11 cellular contexts compared by ENCODE assay signal in the genomic region with DNA sequence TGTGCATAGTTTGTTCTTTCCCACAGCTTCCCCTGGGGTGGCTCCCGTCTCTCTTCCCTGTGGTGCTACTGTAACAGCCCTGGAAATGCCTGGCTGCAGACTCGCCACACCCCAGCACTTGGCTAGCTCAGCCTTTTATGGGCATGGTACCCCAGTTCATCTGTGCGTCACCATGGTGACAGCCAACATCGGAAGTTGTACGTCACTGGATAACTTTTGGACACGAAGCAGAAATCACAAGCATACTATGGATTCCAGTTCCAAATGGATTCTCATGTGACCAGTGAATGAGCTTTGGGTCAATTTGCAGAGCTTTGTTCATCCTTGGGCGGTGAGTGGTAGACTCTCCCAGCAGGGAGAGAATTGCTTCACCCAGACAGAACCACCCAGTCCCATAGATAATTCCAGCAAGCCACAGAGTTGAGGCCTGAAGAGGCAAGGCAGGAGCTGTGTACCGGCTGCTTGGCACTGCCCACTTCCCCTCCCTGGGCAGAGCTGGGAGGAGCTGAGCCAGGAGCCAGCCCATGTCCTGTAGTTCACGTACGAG. TPM values are rescaled to one million over a fixed set of nuclear protein-coding genes. Genes with fewer than 3 reads are reported as not detected.
A peak's percentile ranks its signal among the peaks of the same experiment; 100 is the strongest.
DNase-seq lines count a peak whose midpoint lies in the region; ATAC-seq and TF ChIP-seq lines count a peak whose summit lies in the region.
"Had no signal": no experiment of that assay in that cellular context is flagged by ENCODE, and none has a peak within 500 bp of the region (broad histone marks: within the 10 kb centered on the region; RNA-seq: fewer than 3 reads in every experiment).

No MANE protein-coding gene starts in this region.

- no peaks in the 10 kb centered on the region for H4K20me1 ChIP-seq in GM23248 (ENCODE audit: insufficient read depth)

- intact Hi-C loops in dorsolateral prefrontal cortex (cut with DNase I), result no loop called here

- POLR2A ChIA-PET in activated CD8-positive, alpha-beta T cell treated with anti-CD3 and anti-CD28 coated beads, Interleukin-2, amount 10 ng/mL, durations not matched to agents 7 days and 5 days (lab: Charles Lee), result no interaction called here

- H2AFZ ChIP-seq in GM23248, result peak overlapping the region; percentile 30

- no peaks in the 10 kb centered on the region for H3K4me1 Mint-ChIP-seq in stimulated activated effector memory CD8-positive, alpha-beta T cell treated with anti-CD3 and anti-CD28 coated beads, Interleukin-12 subunit alpha, Interleukin-12 subunit beta, amount 100 ng/mL, for 72 hours
- H3K4me1 Mint-ChIP-seq in activated CD8-positive, alpha-beta T cell treated with anti-CD3 and anti-CD28 coated beads, Interleukin-2, amount 10 ng/mL, durations not matched to agents 7 days and 5 days (ENCODE audit: low read depth), result no peaks in the 10 kb centered on the region

- peak overlapping the region; percentile 88 for H3K27ac ChIP-seq in GM23248
- H3K27ac ChIP-seq in dorsolateral prefrontal cortex, result peak overlapping the region in 31 of 59 donors; percentile 4 to 76 (median 44)
- H3K27ac ChIP-seq in skeletal muscle tissue (ENCODE audit: low read depth, low read length), result peak overlapping the region; percentile 65

- 14 to 20% methylated on average over 10 of the region's 10 CpGs for WGBS in GM23248 (ENCODE audit: low coverage in 1 of 2, low lambda C conversion rate in 2 of 2, missing lambda C conversion rate in 2 of 2), 2 experiments

- H3K4me3 Mint-ChIP-seq in stimulated activated effector memory CD8-positive, alpha-beta T cell treated with anti-CD3 and anti-CD28 coated beads, Interleukin-12 subunit alpha, Interleukin-12 subunit beta, amount 100 ng/mL, for 72 hours, result no peak overlapping the region
- H3K4me3 Mint-ChIP-seq in activated CD8-positive, alpha-beta T cell treated with anti-CD3 and anti-CD28 coated beads, Interleukin-2, amount 10 ng/mL, durations not matched to agents 7 days and 5 days, result no peak overlapping the region

- no peaks in the 10 kb centered on the region for H3K36me3 Mint-ChIP-seq in stimulated activated effector memory CD8-positive, alpha-beta T cell treated with anti-CD3 and anti-CD28 coated beads, Interleukin-12 subunit alpha, Interleukin-12 subunit beta, amount 100 ng/mL, for 72 hours
- no peaks in the 10 kb centered on the region for H3K36me3 Mint-ChIP-seq in activated CD8-positive, alpha-beta T cell treated with anti-CD3 and anti-CD28 coated beads, Interleukin-2, amount 10 ng/mL, durations not matched to agents 7 days and 5 days (ENCODE audit: low read depth)
- H3K36me3 Mint-ChIP-seq: activated naive CD4-positive, alpha-beta T cell treated with anti-CD3 and anti-CD28 coated beads, Interleukin-2, amount 50 U/mL, for 72 hours had no signal

- no peaks in the 10 kb centered on the region for H3K79me2 ChIP-seq in GM23248 (ENCODE audit: insufficient read depth)

- peaks cover 18% of the 10 kb centered on the region for H3F3A ChIP-seq in GM23248 (ENCODE audit: insufficient read depth)

- no peaks in the 10 kb centered on the region for H3K9me3 Mint-ChIP-seq in stimulated activated effector memory CD8-positive, alpha-beta T cell treated with anti-CD3 and anti-CD28 coated beads, Interleukin-12 subunit alpha, Interleukin-12 subunit beta, amount 100 ng/mL, for 72 hours
- H3K9me3 Mint-ChIP-seq in activated CD8-positive, alpha-beta T cell treated with anti-CD3 and anti-CD28 coated beads, Interleukin-2, amount 10 ng/mL, durations not matched to agents 7 days and 5 days (ENCODE audit: insufficient read depth), result no peaks in the 10 kb centered on the region
- H3K9me3 Mint-ChIP-seq: activated naive CD4-positive, alpha-beta T cell treated with anti-CD3 and anti-CD28 coated beads, Interleukin-2, amount 50 U/mL, for 72 hours had no signal

- in situ Hi-C loops in GM23248 (cut with MboI), result no loop called here

- peak overlapping the region; percentile 69 for H3K9ac ChIP-seq in GM23248
- H3K9ac ChIP-seq in skeletal muscle tissue (ENCODE audit: low read depth in 1 of 3, low read length in 3 of 3), result peak overlapping the region in 1 of 3 donors; percentile 55

- no peak overlapping the region for H3K4me3 ChIP-seq in GM23248
- no peak overlapping the region for H3K4me3 ChIP-seq in dorsolateral prefrontal cortex
- no peak overlapping the region for H3K4me3 ChIP-seq in skeletal muscle tissue (ENCODE audit: low read length in 3 of 3)

- H3K4me2 ChIP-seq in GM23248 (ENCODE audit: unreplicated experiment), result peak overlapping the region; percentile 29

- H3K9me3 ChIP-seq in GM23248 (ENCODE audit: low read depth) (no peaks in the 10 kb centered on the region), skeletal muscle tissue (ENCODE audit: control insufficient read depth in 3 of 3, low read length in 3 of 3) (no peaks in the 10 kb centered on the region)

- H3K27me3 Mint-ChIP-seq in activated CD8-positive, alpha-beta T cell treated with anti-CD3 and anti-CD28 coated beads, Interleukin-2, amount 10 ng/mL, durations not matched to agents 7 days and 5 days (ENCODE audit: low read depth), result no peaks in the 10 kb centered on the region

- H3K9me2 ChIP-seq in GM23248 (ENCODE audit: insufficient read depth), result no peaks in the 10 kb centered on the region

- peak; percentile 97 for DNase-seq in GM23248
- DNase-seq in dorsolateral prefrontal cortex, result no peak
- DNase-seq in left lobe of liver (ENCODE audit: low spot score), result no peak
- DNase-seq in NCI-H146 treated with DMSO at 0.1 percent for 48 hours (lab: John Stamatoyannopoulos, UW; ENCODE audit: unreplicated experiment), result no peak
- no peak for DNase-seq in stimulated activated effector memory CD8-positive, alpha-beta T cell treated with anti-CD3 and anti-CD28 coated beads, Interleukin-12 subunit alpha, Interleukin-12 subunit beta, amount 100 ng/mL, for 72 hours (ENCODE audit: low spot score in 2 of 2)
- no peak for DNase-seq in T-helper 2 cell
- no peak for DNase-seq in activated CD8-positive, alpha-beta T cell treated with anti-CD3 and anti-CD28 coated beads, Interleukin-2, amount 10 ng/mL, durations not matched to agents 7 days and 5 days
- DNase-seq: Calu3, NCI-H1105 treated with DMSO at 0.1 percent for 48 hours had no signal

- CTCF ChIA-PET in activated CD8-positive, alpha-beta T cell treated with anti-CD3 and anti-CD28 coated beads, Interleukin-2, amount 10 ng/mL, durations not matched to agents 7 days and 5 days (lab: Charles Lee), result no interaction called here

- H3K27ac Mint-ChIP-seq in stimulated activated effector memory CD8-positive, alpha-beta T cell treated with anti-CD3 and anti-CD28 coated beads, Interleukin-12 subunit alpha, Interleukin-12 subunit beta, amount 100 ng/mL, for 72 hours, result no peak overlapping the region
- no peak overlapping the region for H3K27ac Mint-ChIP-seq in activated CD8-positive, alpha-beta T cell treated with anti-CD3 and anti-CD28 coated beads, Interleukin-2, amount 10 ng/mL, durations not matched to agents 7 days and 5 days
- H3K27ac Mint-ChIP-seq: activated naive CD4-positive, alpha-beta T cell treated with anti-CD3 and anti-CD28 coated beads, Interleukin-2, amount 50 U/mL, for 72 hours had no signal

- no peak for TF ChIP-seq CTCF in dorsolateral prefrontal cortex (IDR thresholded peaks at IDR 0.05 in 54 of 56, conservative IDR thresholded peaks at IDR 0.05 in 2 of 56; ENCODE audit: low read depth in 1 of 56, partially characterized antibody in 56 of 56)

- H3K4me1 ChIP-seq in GM23248 (ENCODE audit: insufficient read depth), result peaks cover 16% of the 10 kb centered on the region
- peaks cover 14 to 18% (median 17%) of the 10 kb centered on the region in 3 donors for H3K4me1 ChIP-seq in skeletal muscle tissue (ENCODE audit: control insufficient read depth in 3 of 3, insufficient read depth in 3 of 3, low read length in 3 of 3)

- H3K36me3 ChIP-seq in GM23248 (ENCODE audit: low read depth) (no peaks in the 10 kb centered on the region; the same call in 1 of the 2 replicates), skeletal muscle tissue (ENCODE audit: control insufficient read depth in 3 of 3, insufficient read depth in 3 of 3, low read length in 3 of 3) (peaks cover 0 to 3% (median 0%) of the 10 kb centered on the region in 3 donors)

- peak; percentile 30 for ATAC-seq in left lobe of liver
- no peak for ATAC-seq in stimulated activated effector memory CD8-positive, alpha-beta T cell treated with anti-CD3 and anti-CD28 coated beads, Interleukin-12 subunit alpha, Interleukin-12 subunit beta, amount 100 ng/mL, for 72 hours
- no peak for ATAC-seq in activated CD8-positive, alpha-beta T cell treated with anti-CD3 and anti-CD28 coated beads, Interleukin-2, amount 10 ng/mL, durations not matched to agents 7 days and 5 days
- ATAC-seq: activated naive CD4-positive, alpha-beta T cell treated with anti-CD3 and anti-CD28 coated beads, Interleukin-2, amount 50 U/mL, for 72 hours had no signal

- H3K27me3 ChIP-seq in GM23248 (replicated peaks; ENCODE audit: insufficient read depth), result no peaks in the 10 kb centered on the region
- H3K27me3 ChIP-seq in dorsolateral prefrontal cortex, result no peaks in the 10 kb centered on the region
- peaks cover 0 to 5% (median 0%) of the 10 kb centered on the region in 3 donors for H3K27me3 ChIP-seq in skeletal muscle tissue (ENCODE audit: control insufficient read depth in 3 of 3, insufficient read depth in 3 of 3, low read length in 3 of 3)

RNA-seq across cellular contexts. Expression of a gene that starts 54.4 kb away (rescaled TPM):
- 455 and 524 TPM in 2 replicates for total RNA-seq in GM23248 (2014; rRNA removed; shearing (Covaris generic))
- 137 and 146 TPM in 2 replicates for polyA plus RNA-seq in GM23248 (2016; fragmentation: Nextera tagmentation; extraction: Ambion mirVana)
- total RNA-seq in dorsolateral prefrontal cortex, result 100 to 1,000 TPM in 1 of 120 experiments, 10 to 100 TPM in 119; 12.9 to 107 (median 31.0) TPM
- total RNA-seq in left lobe of liver, result 12.4 TPM
- 511 TPM for total RNA-seq in skeletal muscle tissue
- total RNA-seq in activated CD8-positive, alpha-beta T cell treated with anti-CD3 and anti-CD28 coated beads, Interleukin-2, amount 10 ng/mL, durations not matched to agents 7 days and 5 days, result not detected

RNA-seq across cellular contexts. Expression of a gene that starts 54.5 kb away (rescaled TPM):
- 519 and 549 TPM in 2 replicates for total RNA-seq in GM23248 (2014; rRNA removed; shearing (Covaris generic))
- 183 and 184 TPM in 2 replicates for polyA plus RNA-seq in GM23248 (2016; fragmentation: Nextera tagmentation; extraction: Ambion mirVana)
- total RNA-seq in dorsolateral prefrontal cortex (100 to 1,000 TPM in 1 of 120 experiments, 10 to 100 TPM in 113, 1 to 10 TPM in 6; 7.5 to 122 (median 19.9) TPM), left lobe of liver (9.1 TPM), skeletal muscle tissue (774 TPM)
- not detected for total RNA-seq in activated CD8-positive, alpha-beta T cell treated with anti-CD3 and anti-CD28 coated beads, Interleukin-2, amount 10 ng/mL, durations not matched to agents 7 days and 5 days

Comparison
In these comparisons a context has a peak if more than half of its experiments do, and no peak if none do; other contexts are left out.
1. RNA of a gene that starts 54.4 kb away (total RNA-seq): 511 TPM in skeletal muscle tissue (single experiment), 455 to 524 TPM in GM23248, 12.9 to 107 TPM in dorsolateral prefrontal cortex and 12.4 TPM in left lobe of liver (single experiment); not detected in activated CD8-positive, alpha-beta T cell treated with anti-CD3 and anti-CD28 coated beads, Interleukin-2, amount 10 ng/mL, durations not matched to agents 7 days and 5 days; every median in the first group is over 10 times any median in the second.
2. RNA of a gene that starts 54.5 kb away (total RNA-seq): 774 TPM in skeletal muscle tissue (single experiment), 519 to 549 TPM in GM23248, 7.5 to 122 TPM in dorsolateral prefrontal cortex and 9.1 TPM in left lobe of liver (single experiment); not detected in activated CD8-positive, alpha-beta T cell treated with anti-CD3 and anti-CD28 coated beads, Interleukin-2, amount 10 ng/mL, durations not matched to agents 7 days and 5 days; every median in the first group is over 4 times any median in the second.
3. Peak in every context shown above with its lines, with median percentiles within 50 percentile points of each other: H3K27ac ChIP-seq.